14 cellular contexts compared by ENCODE assay signal in the genomic region with DNA sequence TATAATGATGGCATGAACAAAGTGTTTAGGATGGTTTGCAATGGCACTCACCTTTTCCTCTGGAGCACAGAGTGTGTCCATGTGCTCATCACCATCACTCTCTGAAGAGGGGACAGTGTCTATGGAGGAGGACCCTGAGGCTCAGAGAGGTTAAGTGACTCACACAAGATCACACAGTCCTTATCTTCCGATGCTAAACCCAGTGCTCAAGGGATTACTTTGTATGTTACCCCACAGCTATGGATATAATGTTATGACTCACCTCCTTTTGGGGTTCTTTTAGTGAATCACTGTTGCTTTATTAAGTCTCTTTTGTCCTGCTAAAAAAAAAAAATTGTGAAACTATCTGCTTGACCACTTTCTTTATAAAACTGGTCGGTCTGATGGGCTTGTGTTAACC.
A peak's percentile ranks its signal among the peaks of the same experiment; 100 is the strongest.
DNase-seq lines count a peak whose midpoint lies in the region; ATAC-seq, FAIRE-seq and TF ChIP-seq lines count a peak whose summit lies in the region.
"Had no signal": no experiment of that assay in that cellular context is flagged by ENCODE, and none has a peak within 500 bp of the region (broad histone marks: within the 10 kb centered on the region; RNA-seq: fewer than 3 reads in every experiment).

No MANE protein-coding gene starts in this region.

- FAIRE-seq in small intestine (lab: Jason Lieb, UNC), result no peak

- no peaks in the 10 kb centered on the region for H3K9me3 ChIP-seq in colonic mucosa
- no peaks in the 10 kb centered on the region for H3K9me3 ChIP-seq in small intestine (ENCODE audit: control insufficient read depth, low read depth)
- H3K9me3 ChIP-seq: thyroid gland had no signal

- ATAC-seq in activated CD4-positive, CD25-positive, alpha-beta regulatory T cell treated with anti-CD3 and anti-CD28 coated beads, Interleukin-2, amount 50 U/mL, for 24 hours, result peak; percentile 84 to 91
- ATAC-seq in GM18517 (IDR thresholded peaks at IDR 0.05; ENCODE audit: unreplicated experiment), result no peak

- H3K4me3 ChIP-seq in colonic mucosa (no peak overlapping the region), small intestine (ENCODE audit: low read depth in 1 of 2, low read length in 2 of 2) (no peak overlapping the region)
- H3K4me3 ChIP-seq: thyroid gland had no signal

- TF ChIP-seq CTCF in colonic mucosa (IDR thresholded peaks at IDR 0.05), result no peak

- H3K27me3 ChIP-seq in colonic mucosa, result no peaks in the 10 kb centered on the region
- H3K27me3 ChIP-seq in small intestine (ENCODE audit: control insufficient read depth in 2 of 2, insufficient read depth in 2 of 2, low read length in 2 of 2), result no peaks in the 10 kb centered on the region
- H3K27me3 ChIP-seq: thyroid gland had no signal

- H3K36me3 ChIP-seq in colonic mucosa, result no peaks in the 10 kb centered on the region
- no peaks in the 10 kb centered on the region for H3K36me3 ChIP-seq in small intestine (ENCODE audit: control insufficient read depth in 2 of 2, insufficient read depth in 2 of 2, low read length in 2 of 2)
- H3K36me3 ChIP-seq: thyroid gland had no signal

- intact Hi-C loops in colonic mucosa (cut with DNase I), result loop anchor here (5.0 kb wide), 1 partner anchor 136 kb away; no protein-coding TSS in a partner anchor

- no peak for DNase-seq in activated CD4-positive, CD25-positive, alpha-beta regulatory T cell treated with anti-CD3 and anti-CD28 coated beads, Interleukin-2, amount 50 U/mL, for 72 hours
- DNase-seq in M059J (ENCODE audit: low read depth), result peak; percentile 88
- DNase-seq in colonic mucosa, result peak; percentile 14
- DNase-seq in renal cortical epithelial cell (ENCODE audit: low read depth), result peak; percentile 29
- no peak for DNase-seq in small intestine
- DNase-seq in pons (ENCODE audit: low spot score), result no peak
- DNase-seq: activated CD4-positive, alpha-beta T cell treated with anti-CD3 and anti-CD28 coated beads for 48 hours; activated naive CD4-positive, alpha-beta T cell treated with anti-CD3 and anti-CD28 coated beads, Interleukin-2, amount 10 ng/mL, durations not matched to agents 7 days and 5 days; hypothalamus; NCI-H1694; NCI-H774; thyroid gland had no signal

- peaks cover 12% of the 10 kb centered on the region for H3K4me1 ChIP-seq in colonic mucosa
- H3K4me1 ChIP-seq in small intestine (ENCODE audit: control insufficient read depth in 2 of 2, insufficient read depth in 1 of 2, low read depth in 1 of 2, low read length in 1 of 2), result no peaks in the 10 kb centered on the region

- no peak overlapping the region for H3K27ac ChIP-seq in colonic mucosa
- H3K27ac ChIP-seq in small intestine (ENCODE audit: low read depth in 1 of 2, low read length in 1 of 2), result no peak overlapping the region
- H3K27ac ChIP-seq: thyroid gland had no signal

- WGBS in small intestine, 3 donors, result 80 to 83% (median 83%) methylated on average over 2 of the region's 2 CpGs

- H3K9ac ChIP-seq in colonic mucosa (ENCODE audit: low read depth in 2 of 2, low read length in 2 of 2), result peak overlapping the region in 1 of 2 donors; percentile 6

Comparison
In these comparisons a context has a peak if more than half of its experiments do, and no peak if none do; other contexts are left out.
1. DNase-seq: peak in M059J (single experiment), colonic mucosa (single experiment) and renal cortical epithelial cell (single experiment); none in activated CD4-positive, CD25-positive, alpha-beta regulatory T cell treated with anti-CD3 and anti-CD28 coated beads, Interleukin-2, amount 50 U/mL, for 72 hours (single experiment), small intestine (single experiment) and pons (single experiment).